ENCODE assay signal across 22 cellular contexts in genomic region chr14:78782551-78782950, GRCh38.
"Had no signal": no experiment of that assay in that cellular context is flagged by ENCODE, and none has a peak within 500 bp of the region (broad histone marks: within the 10 kb centered on the region; RNA-seq: fewer than 3 reads in every experiment).

No MANE protein-coding gene starts in this region.

- H3K4me1 Mint-ChIP-seq: activated naive CD8-positive, alpha-beta T cell treated with anti-CD3 and anti-CD28 coated beads, Interleukin-2, amount 10 ng/mL, durations not matched to agents 7 days and 5 days had no signal

- H3K27me3 ChIP-seq: adrenal gland, SJSA1 had no signal

- H3K36me3 Mint-ChIP-seq: activated naive CD8-positive, alpha-beta T cell treated with anti-CD3 and anti-CD28 coated beads, Interleukin-2, amount 10 ng/mL, durations not matched to agents 7 days and 5 days had no signal

- ATAC-seq: activated CD4-positive, CD25-positive, alpha-beta regulatory T cell treated with anti-CD3 and anti-CD28 coated beads, Interleukin-2, amount 50 U/mL, for 24 hours; activated CD8-positive, alpha-beta T cell treated with anti-CD3 and anti-CD28 coated beads, Interleukin-2, amount 10 ng/mL, durations not matched to agents 7 days and 5 days; K562; PC-3 had no signal

- H3K9me3 Mint-ChIP-seq: activated naive CD8-positive, alpha-beta T cell treated with anti-CD3 and anti-CD28 coated beads, Interleukin-2, amount 10 ng/mL, durations not matched to agents 7 days and 5 days; T-helper 1 cell treated with Interleukin-12 subunit alpha and Interleukin-12 subunit beta and Interleukin-4 antibody, amounts not matched to agents 30 μg/mL and 1 μg/mL, for 36 hours had no signal

- DNase-seq: activated CD4-positive, alpha-beta T cell treated with anti-CD3 and anti-CD28 coated beads for 4 hours; activated CD4-positive, alpha-beta T cell treated with anti-CD3 and anti-CD28 coated beads, Interleukin-2, amount 50 U/mL, for 4 hours; activated CD8-positive, alpha-beta memory T cell treated with anti-CD3 and anti-CD28 coated beads, Interleukin-2, amount 50 U/mL, for 48 hours; activated CD8-positive, alpha-beta T cell treated with anti-CD3 and anti-CD28 coated beads, Interleukin-2, amount 10 ng/mL, durations not matched to agents 7 days and 5 days; activated naive CD4-positive, alpha-beta T cell treated with anti-CD3 and anti-CD28 coated beads, Interleukin-2, amount 50 U/mL, for 16 hours; activated naive CD8-positive, alpha-beta T cell treated with anti-CD3 and anti-CD28 coated beads, Interleukin-2, amount 10 ng/mL, durations not matched to agents 7 days and 5 days; activated T-cell treated with anti-CD3 and anti-CD28 coated beads, Interleukin-2, amount 50 U/mL, for 1 hour; adrenal gland; anterior cingulate cortex; central memory CD4-positive, alpha-beta T cell; Karpas-422; NCI-H1105 treated with DMSO at 0.1 percent for 48 hours; NCI-H146; NCI-H187 treated with DMSO at 0.1 percent for 48 hours; NCI-H345; NCI-H524; PC-3; SHP77 had no signal

- H3K27ac Mint-ChIP-seq: activated CD8-positive, alpha-beta T cell treated with anti-CD3 and anti-CD28 coated beads, Interleukin-2, amount 10 ng/mL, durations not matched to agents 7 days and 5 days; activated naive CD8-positive, alpha-beta T cell treated with anti-CD3 and anti-CD28 coated beads, Interleukin-2, amount 10 ng/mL, durations not matched to agents 7 days and 5 days; T-helper 1 cell treated with Interleukin-12 subunit alpha and Interleukin-12 subunit beta and Interleukin-4 antibody, amounts not matched to agents 30 μg/mL and 1 μg/mL, for 36 hours had no signal

- H3K36me3 ChIP-seq: adrenal gland, SJSA1 had no signal

- H3K9me3 ChIP-seq: adrenal gland, SJSA1 had no signal

- H3K27ac ChIP-seq: adrenal gland, SJSA1 had no signal

- H3K4me1 ChIP-seq: adrenal gland had no signal

- H3K4me3 ChIP-seq: adrenal gland, K562, SJSA1 had no signal

- H3K4me3 Mint-ChIP-seq: activated CD8-positive, alpha-beta T cell treated with anti-CD3 and anti-CD28 coated beads, Interleukin-2, amount 10 ng/mL, durations not matched to agents 7 days and 5 days; activated naive CD8-positive, alpha-beta T cell treated with anti-CD3 and anti-CD28 coated beads, Interleukin-2, amount 10 ng/mL, durations not matched to agents 7 days and 5 days; T-helper 1 cell treated with Interleukin-12 subunit alpha and Interleukin-12 subunit beta and Interleukin-4 antibody, amounts not matched to agents 30 μg/mL and 1 μg/mL, for 36 hours had no signal
